Comparison of ENCODE assay signal across 20 cellular contexts in the genomic region with DNA sequence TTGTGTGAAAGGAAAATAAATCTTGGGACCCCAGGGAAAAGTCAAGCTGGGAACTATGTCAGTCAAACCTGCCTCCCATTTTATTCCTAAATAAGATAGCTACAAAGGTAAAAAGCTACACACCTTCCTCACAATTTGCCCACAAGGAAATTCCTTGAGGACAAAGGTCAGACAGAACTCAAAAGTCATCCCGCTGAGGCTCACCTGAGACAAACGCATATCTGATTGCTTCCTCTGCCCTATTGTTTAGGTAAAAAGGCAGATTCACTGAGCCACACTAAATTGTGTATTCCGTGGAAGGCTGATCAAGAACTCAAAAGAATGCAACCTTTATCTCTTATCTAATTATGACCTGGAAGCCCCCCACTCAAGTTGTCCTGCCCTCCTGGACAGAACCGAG.
"Had no signal": no experiment of that assay in that cellular context is flagged by ENCODE, and none has a peak within 500 bp of the region (broad histone marks: within the 10 kb centered on the region; RNA-seq: fewer than 3 reads in every experiment).

No MANE protein-coding gene starts in this region.

- H3K4me3 ChIP-seq: cardiac muscle cell, heart right ventricle, lower lobe of right lung, right atrium auricular region, thyroid gland had no signal

- H3K36me3 Mint-ChIP-seq: activated naive CD4-positive, alpha-beta T cell treated with anti-CD3 and anti-CD28 coated beads, Interleukin-2, amount 10 ng/mL, durations not matched to agents 7 days and 5 days; natural killer cell treated with Interleukin-12 subunit alpha and Interleukin-12 subunit beta and Interleukin-15 and Interleukin-18, amount 100 ng/mL, for 72 hours had no signal

- H3K9me3 ChIP-seq: heart right ventricle, lower lobe of right lung, right atrium auricular region, thyroid gland had no signal

- H3K36me3 ChIP-seq: cardiac muscle cell, heart right ventricle, lower lobe of right lung, right atrium auricular region, thyroid gland had no signal

- H3K4me1 ChIP-seq: heart right ventricle, lower lobe of right lung, right atrium auricular region, thyroid gland had no signal

- H3K27ac ChIP-seq: cardiac muscle cell, heart right ventricle, lower lobe of right lung, right atrium auricular region, thyroid gland had no signal

- H3K4me1 Mint-ChIP-seq: activated B cell treated with CpG ODN at 0.5 μM for 24 hours; activated naive CD4-positive, alpha-beta T cell treated with anti-CD3 and anti-CD28 coated beads, Interleukin-2, amount 10 ng/mL, durations not matched to agents 7 days and 5 days had no signal

- H3K27me3 ChIP-seq: cardiac muscle cell, heart right ventricle, right atrium auricular region, thyroid gland had no signal

- DNase-seq: activated B cell treated with CpG ODN at 0.5 μM for 24 hours; activated CD4-positive, alpha-beta T cell treated with anti-CD3 and anti-CD28 coated beads for 4 hours; activated CD4-positive, alpha-beta T cell treated with anti-CD3 and anti-CD28 coated beads, Interleukin-2, amount 50 U/mL, for 48 hours; activated naive CD4-positive, alpha-beta T cell treated with anti-CD3 and anti-CD28 coated beads, Interleukin-2, amount 10 ng/mL, durations not matched to agents 7 days and 5 days; activated T-cell treated with anti-CD3 and anti-CD28 coated beads, Interleukin-2, amount 50 U/mL, for 48 hours; amygdala; effector CD4-positive, alpha-beta T cell; erythroblast; heart right ventricle; kidney; lower lobe of right lung; stimulated activated CD4-positive, alpha-beta T cell treated with anti-CD3 and anti-CD28 coated beads, Interleukin-4, amount 100 ng/mL, for 4 hours; stimulated activated naive CD8-positive, alpha-beta T cell treated with anti-CD3 and anti-CD28 coated beads, Interleukin-15, Interleukin-2, amounts not matched to agents 100 U/mL and 50 U/mL, for 24 hours; T1000; thyroid gland had no signal

- H3K27ac Mint-ChIP-seq: activated B cell treated with CpG ODN at 0.5 μM for 24 hours; activated naive CD4-positive, alpha-beta T cell treated with anti-CD3 and anti-CD28 coated beads, Interleukin-2, amount 10 ng/mL, durations not matched to agents 7 days and 5 days; natural killer cell treated with Interleukin-12 subunit alpha and Interleukin-12 subunit beta and Interleukin-15 and Interleukin-18, amount 100 ng/mL, for 72 hours; progenitor cell of endocrine pancreas; T-helper 1 cell treated with Interleukin-12 subunit alpha and Interleukin-12 subunit beta and Interleukin-4 antibody, amounts not matched to agents 30 μg/mL and 1 μg/mL, for 36 hours had no signal

- H3K4me3 Mint-ChIP-seq: activated B cell treated with CpG ODN at 0.5 μM for 24 hours; activated naive CD4-positive, alpha-beta T cell treated with anti-CD3 and anti-CD28 coated beads, Interleukin-2, amount 10 ng/mL, durations not matched to agents 7 days and 5 days; natural killer cell treated with Interleukin-12 subunit alpha and Interleukin-12 subunit beta and Interleukin-15 and Interleukin-18, amount 100 ng/mL, for 72 hours; T-helper 1 cell treated with Interleukin-12 subunit alpha and Interleukin-12 subunit beta and Interleukin-4 antibody, amounts not matched to agents 30 μg/mL and 1 μg/mL, for 36 hours had no signal

- H3K9me3 Mint-ChIP-seq: activated B cell treated with CpG ODN at 0.5 μM for 24 hours; activated naive CD4-positive, alpha-beta T cell treated with anti-CD3 and anti-CD28 coated beads, Interleukin-2, amount 10 ng/mL, durations not matched to agents 7 days and 5 days; natural killer cell treated with Interleukin-12 subunit alpha and Interleukin-12 subunit beta and Interleukin-15 and Interleukin-18, amount 100 ng/mL, for 72 hours; T-helper 1 cell treated with Interleukin-12 subunit alpha and Interleukin-12 subunit beta and Interleukin-4 antibody, amounts not matched to agents 30 μg/mL and 1 μg/mL, for 36 hours had no signal
